23 cellular contexts compared by ENCODE assay signal in the genomic region with DNA sequence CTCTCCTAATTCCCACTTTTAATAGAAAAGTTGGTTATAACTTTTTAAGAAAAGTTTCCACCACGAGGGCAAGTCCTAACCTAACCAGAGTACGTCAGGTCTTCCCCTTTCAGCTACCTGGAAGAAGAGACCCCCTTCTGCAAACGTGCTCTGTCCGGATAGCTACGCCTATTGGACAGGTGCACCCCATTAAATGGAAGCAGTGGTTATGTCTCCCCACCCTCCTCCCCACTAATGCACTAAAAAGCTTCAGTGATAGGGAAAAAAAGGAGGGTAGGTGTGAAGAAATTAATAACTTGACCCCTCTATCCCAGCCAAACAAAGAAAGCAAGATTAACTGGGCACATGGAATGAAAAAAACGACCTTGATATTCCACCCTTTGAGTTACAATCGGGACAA. TPM values are rescaled to one million over a fixed set of nuclear protein-coding genes. Genes with fewer than 3 reads are reported as not detected.
A peak's percentile ranks its signal among the peaks of the same experiment; 100 is the strongest.
DNase-seq lines count a peak whose midpoint lies in the region; ATAC-seq and TF ChIP-seq lines count a peak whose summit lies in the region.
"Had no signal": no experiment of that assay in that cellular context is flagged by ENCODE, and none has a peak within 500 bp of the region (broad histone marks: within the 10 kb centered on the region; RNA-seq: fewer than 3 reads in every experiment).

No MANE protein-coding gene starts in this region.

- H3K27me3 ChIP-seq in esophagus muscularis mucosa (no peaks in the 10 kb centered on the region), neural progenitor cell (no peaks in the 10 kb centered on the region), subcutaneous abdominal adipose tissue (ENCODE audit: control insufficient read depth in 5 of 5, insufficient read depth in 4 of 5, low read length in 5 of 5) (no peaks in the 10 kb centered on the region), PC-3 (ENCODE audit: low read length) (no peaks in the 10 kb centered on the region), smooth muscle cell (ENCODE audit: low read depth) (no peaks in the 10 kb centered on the region)
- H3K27me3 ChIP-seq: SJCRH30 had no signal

- H3K27ac ChIP-seq in RWPE1 (peak overlapping the region; percentile 57), esophagus muscularis mucosa (replicated peaks in 1 of 4) (peak overlapping the region; percentile 11 to 97 (median 32)), neural progenitor cell (peak overlapping the region; percentile 29), subcutaneous abdominal adipose tissue (ENCODE audit: low read depth, low read length) (peak overlapping the region; percentile 43), PC-3 (ENCODE audit: low read length) (no peak overlapping the region), smooth muscle cell (ENCODE audit: low read depth) (no peak overlapping the region)
- H3K27ac ChIP-seq: C4-2B, HL-60, SJCRH30 had no signal

- CTCF ChIA-PET in RWPE1 (lab: Yijun Ruan, JAX): no interaction called here
- CTCF ChIA-PET in PC-3 (lab: Charles Lee): no interaction called here

- H3K79me2 ChIP-seq in neural progenitor cell (ENCODE audit: low read depth): peaks cover 54% of the 10 kb centered on the region
- peaks cover 15% of the 10 kb centered on the region for H3K79me2 ChIP-seq in PC-3 (ENCODE audit: low read length)
- H3K79me2 ChIP-seq in smooth muscle cell (ENCODE audit: low read depth): peaks cover 9% of the 10 kb centered on the region

- peaks cover 15% of the 10 kb centered on the region for H3K4me1 Mint-ChIP-seq in neural progenitor cell

- H3K9me3 ChIP-seq in esophagus muscularis mucosa: no peaks in the 10 kb centered on the region
- H3K9me3 ChIP-seq in neural progenitor cell (ENCODE audit: low read depth): no peaks in the 10 kb centered on the region
- no peaks in the 10 kb centered on the region for H3K9me3 ChIP-seq in subcutaneous abdominal adipose tissue (ENCODE audit: control insufficient read depth in 5 of 5, low read length in 5 of 5)
- H3K9me3 ChIP-seq in PC-3 (ENCODE audit: low read length): no peaks in the 10 kb centered on the region
- no peaks in the 10 kb centered on the region for H3K9me3 ChIP-seq in smooth muscle cell (replicated peaks; ENCODE audit: low read depth)
- H3K9me3 ChIP-seq: SJCRH30 had no signal

- no peak overlapping the region for H3K4me3 Mint-ChIP-seq in neural progenitor cell
- H3K4me3 Mint-ChIP-seq: CD8-positive, alpha-beta memory T cell had no signal

- no peak for TF ChIP-seq POLR2A in esophagus muscularis mucosa (IDR thresholded peaks at IDR 0.05; ENCODE audit: low read depth)

- TF ChIP-seq CTCF in RWPE1 (conservative IDR thresholded peaks at IDR 0.05; ENCODE audit: low read depth) (no peak), esophagus muscularis mucosa (IDR thresholded peaks at IDR 0.05) (no peak), neural progenitor cell (IDR thresholded peaks at IDR 0.05) (no peak), PC-3 (conservative IDR thresholded peaks at IDR 0.05; ENCODE audit: low read depth, low read length) (no peak), smooth muscle cell (IDR thresholded peaks at IDR 0.05; ENCODE audit: borderline replicate concordance, insufficient read depth, poor library complexity, severe bottlenecking) (no peak)

- BruUV-seq in PC-3 (replicated peaks; lab: Mats Ljungman, UMichigan): no TSS peak

- DNase-seq in RWPE1 (ENCODE audit: low spot score) (no peak), esophagus muscularis mucosa (ENCODE audit: extremely low spot score) (no peak), neural progenitor cell (ENCODE audit: low spot score) (no peak), PC-3 (no peak), smooth muscle cell (lab: John Stamatoyannopoulos, UW; ENCODE audit: unreplicated experiment) (no peak)
- no peak for DNase-seq in stimulated activated CD4-positive, alpha-beta T cell treated with anti-CD3 and anti-CD28 coated beads, Interleukin-12 subunit alpha, Interleukin-12 subunit beta, amount 100 ng/mL, for 4 hours
- DNase-seq: Calu3; CD8-positive, alpha-beta memory T cell; DMS153; KG1; NCI-H1105 treated with DMSO at 0.1 percent for 48 hours; NCI-H226; NCI-H510A treated with DMSO at 0.1 percent for 48 hours; NCI-H774; NK-92 treated with Interleukin-12 subunit alpha and Interleukin-12 subunit beta, amount 100 ng/mL, for 24 hours; SJCRH30 had no signal

- peaks cover 94% of the 10 kb centered on the region for H3F3A ChIP-seq in neural progenitor cell (ENCODE audit: low read depth)
- H3F3A ChIP-seq in PC-3 (ENCODE audit: low read length, unreplicated experiment): no peaks in the 10 kb centered on the region
- H3F3A ChIP-seq in smooth muscle cell (ENCODE audit: low read depth): peaks cover 3% of the 10 kb centered on the region

- WGBS in esophagus muscularis mucosa: 89% methylated on average over 7 of the region's 7 CpGs
- 95% methylated on average over 7 of the region's 7 CpGs for WGBS in smooth muscle cell (ENCODE audit: low lambda C conversion rate)

- POLR2A ChIA-PET in RWPE1 (lab: Yijun Ruan, JAX; ENCODE audit: low non-redundant PET) (no interaction called here), PC-3 (lab: Charles Lee; ENCODE audit: unreplicated experiment) (no interaction called here)

- H3K36me3 ChIP-seq in esophagus muscularis mucosa (peaks cover 60 to 79% (median 71%) of the 10 kb centered on the region in 4 donors), neural progenitor cell (peaks cover 49% of the 10 kb centered on the region), subcutaneous abdominal adipose tissue (ENCODE audit: control insufficient read depth in 5 of 5, insufficient read depth in 5 of 5, low read length in 5 of 5) (peaks cover 45 to 73% (median 68%) of the 10 kb centered on the region in 5 donors), PC-3 (ENCODE audit: low read depth, low read length) (peaks cover 46% of the 10 kb centered on the region), smooth muscle cell (ENCODE audit: low read depth) (peaks cover 19% of the 10 kb centered on the region)

- no peak overlapping the region for H3K4me2 ChIP-seq in neural progenitor cell
- no peak overlapping the region for H3K4me2 ChIP-seq in PC-3 (ENCODE audit: low read length)
- H3K4me2 ChIP-seq in smooth muscle cell: no peak overlapping the region

- H2AFZ ChIP-seq in neural progenitor cell (replicated peaks) (no peak overlapping the region), PC-3 (ENCODE audit: low read length) (no peak overlapping the region), smooth muscle cell (ENCODE audit: low read depth) (no peak overlapping the region)

- H3K9me3 Mint-ChIP-seq in neural progenitor cell: no peaks in the 10 kb centered on the region
- H3K9me3 Mint-ChIP-seq: CD8-positive, alpha-beta memory T cell had no signal

- intact Hi-C loops in esophagus muscularis mucosa (cut with DNase I): loop anchor here (5.0 kb wide), 1 partner anchor 37 kb away; no protein-coding TSS in a partner anchor
- intact Hi-C loops in PC-3 (cut with micrococcal nuclease): no loop called here

- ATAC-seq in PC-3: no peak
- ATAC-seq: Panc1 had no signal

- no peaks in the 10 kb centered on the region for H3K27me3 Mint-ChIP-seq in neural progenitor cell (ENCODE audit: insufficient read depth, low read depth)
- H3K27me3 Mint-ChIP-seq: CD8-positive, alpha-beta memory T cell had no signal

- H4K20me1 ChIP-seq in neural progenitor cell (ENCODE audit: low read depth) (peaks cover 89% of the 10 kb centered on the region), PC-3 (ENCODE audit: low read length) (peaks cover 12% of the 10 kb centered on the region), smooth muscle cell (ENCODE audit: low read depth) (peaks cover 55% of the 10 kb centered on the region)

- TF ChIP-seq EP300 in esophagus muscularis mucosa (IDR thresholded peaks at IDR 0.05): no peak

- H3K4me1 ChIP-seq in esophagus muscularis mucosa: peaks cover 44 to 60% (median 55%) of the 10 kb centered on the region in 4 donors
- H3K4me1 ChIP-seq in neural progenitor cell: peaks cover 15% of the 10 kb centered on the region
- H3K4me1 ChIP-seq in subcutaneous abdominal adipose tissue (ENCODE audit: control insufficient read depth in 5 of 5, insufficient read depth in 5 of 5, low read length in 5 of 5): peaks cover 1 to 32% (median 27%) of the 10 kb centered on the region in 5 donors
- H3K4me1 ChIP-seq in PC-3 (ENCODE audit: insufficient read depth, low read length): peaks cover 2% of the 10 kb centered on the region
- H3K4me1 ChIP-seq in smooth muscle cell (ENCODE audit: low read depth): peaks cover 13% of the 10 kb centered on the region
- H3K4me1 ChIP-seq: SJCRH30 had no signal

- H3K9ac ChIP-seq in neural progenitor cell: no peak overlapping the region
- no peak overlapping the region for H3K9ac ChIP-seq in subcutaneous abdominal adipose tissue (ENCODE audit: low read length in 5 of 5)
- no peak overlapping the region for H3K9ac ChIP-seq in PC-3 (ENCODE audit: low read length)
- H3K9ac ChIP-seq in smooth muscle cell (ENCODE audit: low read depth): no peak overlapping the region

- no peak overlapping the region for H3K27ac Mint-ChIP-seq in neural progenitor cell

- H3K4me3 ChIP-seq in esophagus muscularis mucosa (peak overlapping the region in 1 of 4 donors; percentile 15), neural progenitor cell (no peak overlapping the region), subcutaneous abdominal adipose tissue (ENCODE audit: low read depth in 1 of 5, low read length in 5 of 5) (no peak overlapping the region), PC-3 (ENCODE audit: low read length) (no peak overlapping the region), smooth muscle cell (no peak overlapping the region)
- H3K4me3 ChIP-seq: SJCRH30 had no signal

- H3K9me2 ChIP-seq in PC-3 (replicated peaks; ENCODE audit: low read length): no peaks in the 10 kb centered on the region

- H3K36me3 Mint-ChIP-seq in neural progenitor cell: peaks cover 65% of the 10 kb centered on the region

RNA-seq across cellular contexts. Expression of a gene that starts 7.7 kb away (rescaled TPM):
- 1,000 to 10,000 TPM; 2,071 to 4,011 (median 3,051) TPM for total RNA-seq in esophagus muscularis mucosa
- total RNA-seq in neural progenitor cell (ENCODE audit: low replicate concordance): 428 and 695 TPM in 2 replicates
- total RNA-seq in PC-3 (2014; rRNA removed): 131 and 159 TPM in 2 replicates
- total RNA-seq in smooth muscle cell: 108 and 133 TPM in 2 replicates
- polyA plus RNA-seq in smooth muscle cell: 104 and 127 TPM in 2 replicates

RNA-seq across cellular contexts. Expression of a gene that starts 16.5 kb away (rescaled TPM):
- total RNA-seq in esophagus muscularis mucosa: not detected
- total RNA-seq in neural progenitor cell (ENCODE audit: low replicate concordance): not detected in 2 replicates
- not detected in 2 replicates for total RNA-seq in PC-3 (2014; rRNA removed)
- total RNA-seq in smooth muscle cell: not detected in 2 replicates
- polyA plus RNA-seq in smooth muscle cell: not detected in 2 replicates
- total RNA-seq: Calu3; CD8-positive, alpha-beta memory T cell; Daoy; H4; HT-29; SJCRH30 had no signal
- polyA plus RNA-seq: CD8-positive, alpha-beta memory T cell had no signal

Comparison
In these comparisons a context has a peak if more than half of its experiments do, and no peak if none do; other contexts are left out.
1. H3K27ac ChIP-seq: peak in RWPE1 (single experiment), esophagus muscularis mucosa (4 of 4), neural progenitor cell (single experiment) and subcutaneous abdominal adipose tissue (single experiment); none in PC-3 (single experiment) and smooth muscle cell (single experiment).